Comparison of ENCODE assay signal across 23 cellular contexts in the genomic region with DNA sequence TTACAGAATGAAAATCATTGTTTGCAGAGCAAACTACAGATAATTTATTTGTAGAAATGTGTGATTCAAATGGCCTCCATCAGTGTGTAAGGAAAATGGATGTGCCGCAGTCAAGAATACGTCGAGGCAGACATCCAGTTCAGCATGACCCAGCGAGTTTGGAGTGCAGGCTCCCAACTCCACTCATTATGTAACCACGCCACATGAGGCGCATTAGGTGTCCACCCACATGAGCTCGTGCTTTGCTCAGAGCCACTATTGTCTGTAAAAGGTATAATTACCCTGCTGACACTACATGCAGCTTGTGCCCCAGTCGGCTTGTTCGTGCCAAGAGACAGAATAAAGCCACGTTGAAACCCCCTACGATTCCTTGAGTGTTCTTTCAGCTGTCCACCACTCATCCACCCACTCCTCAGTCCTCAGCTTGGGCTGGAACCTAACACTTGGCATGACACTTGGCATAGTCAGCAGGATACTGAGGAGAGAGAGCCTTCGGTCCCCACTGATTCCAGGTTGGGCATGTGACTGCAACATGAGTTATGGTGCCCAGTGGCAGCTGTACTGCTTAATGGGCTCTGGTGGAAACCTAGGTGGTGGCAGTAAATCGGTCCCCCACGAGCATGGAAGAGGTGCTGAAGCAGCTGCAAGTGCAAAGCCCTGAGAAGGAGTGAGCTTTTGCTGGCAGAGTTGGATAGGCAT.
"Had no signal": no experiment of that assay in that cellular context is flagged by ENCODE, and none has a peak within 500 bp of the region (broad histone marks: within the 10 kb centered on the region; RNA-seq: fewer than 3 reads in every experiment).

No MANE protein-coding gene starts in this region.

- H3K27me3 ChIP-seq: brain microvascular endothelial cell, heart left ventricle, spleen, uterus had no signal

- H3K36me3 ChIP-seq: brain microvascular endothelial cell, heart left ventricle, lower lobe of right lung, spleen, uterus had no signal

- DNase-seq: activated CD4-positive, alpha-beta memory T cell treated with anti-CD3 and anti-CD28 coated beads, Interleukin-2, amount 10 ng/mL, durations not matched to agents 7 days and 5 days; activated CD4-positive, alpha-beta T cell treated with anti-CD3 and anti-CD28 coated beads, Interleukin-2, amount 10 ng/mL, durations not matched to agents 7 days and 5 days; activated CD4-positive, CD25-positive, alpha-beta regulatory T cell treated with anti-CD3 and anti-CD28 coated beads, Interleukin-2, amount 50 U/mL, for 72 hours; activated CD8-positive, alpha-beta memory T cell treated with anti-CD3 and anti-CD28 coated beads, Interleukin-2, amount 50 U/mL, for 48 hours; activated gamma-delta T cell; activated naive CD4-positive, alpha-beta T cell treated with anti-CD3 and anti-CD28 coated beads, Interleukin-2, amount 10 ng/mL, durations not matched to agents 7 days and 5 days; activated naive CD8-positive, alpha-beta T cell treated with anti-CD3 and anti-CD28 coated beads, Interleukin-2, amount 10 ng/mL, durations not matched to agents 7 days and 5 days; activated T-cell treated with anti-CD3 and anti-CD28 coated beads, Interleukin-2, amount 50 U/mL, for 24 hours; brain microvascular endothelial cell; cortex of kidney; effector memory CD8-positive, alpha-beta T cell; erythroblast; heart left ventricle; immature natural killer cell; lower lobe of right lung; mesenchymal stem cell; natural killer cell; retina; spleen; substantia nigra; T-helper 17 cell; T1000; uterus had no signal

- H3K4me1 ChIP-seq: lower lobe of right lung, spleen, uterus had no signal

- H3K4me3 ChIP-seq: heart left ventricle, lower lobe of right lung, spleen, uterus had no signal

- H3K9me3 ChIP-seq: heart left ventricle, lower lobe of right lung, spleen, uterus had no signal

- H3K27ac ChIP-seq: brain microvascular endothelial cell, heart left ventricle, lower lobe of right lung, uterus had no signal
